ENCODE assay signal across 8 cellular contexts in genomic region chr17:81910840-81911276, GRCh38. TPM values are rescaled to one million over a fixed set of nuclear protein-coding genes. Genes with fewer than 3 reads are reported as not detected.
DNase-seq lines count a peak whose midpoint lies in the region; ATAC-seq and TF ChIP-seq lines count a peak whose summit lies in the region.

No MANE protein-coding gene starts in this region.

- H3K27ac ChIP-seq in SK-N-MC = no peak overlapping the region

- in situ Hi-C loops in GM13976 (cut with MboI; ENCODE audit: low sequenced_read_pairs, unreplicated experiment) = no loop called here

- peak; percentile 33 for ATAC-seq in HG02678 (IDR thresholded peaks at IDR 0.05; ENCODE audit: unreplicated experiment)

- no peaks in the 10 kb centered on the region for H3K9me3 ChIP-seq in SK-N-MC (ENCODE audit: low read depth, low read length)

- DNase-seq in activated CD4-positive, alpha-beta T cell treated with anti-CD3 and anti-CD28 coated beads for 48 hours = peak; percentile 36
- no peak for DNase-seq in activated CD4-positive, alpha-beta T cell treated with anti-CD3 and anti-CD28 coated beads, Interleukin-2, amount 50 U/mL, for 1 hour
- DNase-seq in SK-N-MC (ENCODE audit: low read depth, low spot score) (no peak), fibroblast of villous mesenchyme (ENCODE audit: low read depth) (no peak), retina (peak; percentile 43), GM13976 (ENCODE audit: low spot score) (no peak), NCI-H1105 treated with DMSO at 0.1 percent for 48 hours (lab: John Stamatoyannopoulos, UW) (no peak)

- peak overlapping the region; percentile 82 for H3K9ac ChIP-seq in SK-N-MC (ENCODE audit: insufficient read length)

- peaks cover 30% of the 10 kb centered on the region; the same call in 1 of the 2 replicates for H3K36me3 ChIP-seq in SK-N-MC (ENCODE audit: insufficient read depth, low read length)

- no peak for TF ChIP-seq CTCF in fibroblast of villous mesenchyme (IDR thresholded peaks at IDR 0.05; ENCODE audit: insufficient read depth, low read depth, low read length)
- TF ChIP-seq CTCF in GM13976 (IDR thresholded peaks at IDR 0.05; ENCODE audit: borderline replicate concordance, control extremely low read depth, extremely low read depth, insufficient read depth, missing control alignments) = no peak

- H3K4me3 ChIP-seq in SK-N-MC (peak overlapping the region; percentile 88), fibroblast of villous mesenchyme (ENCODE audit: low read depth, low read length) (peak overlapping the region; percentile 78)

RNA-seq across cellular contexts. Expression of gene PCYT2, which starts 0.3 kb away (rescaled TPM):
- total RNA-seq in fibroblast of villous mesenchyme = 70.8 and 73.1 TPM in 2 replicates

RNA-seq across cellular contexts. Expression of gene SIRT7, which starts 7.1 kb away (rescaled TPM):
- 14.7 and 18.0 TPM in 2 replicates for total RNA-seq in fibroblast of villous mesenchyme

RNA-seq across cellular contexts. Expression of gene NPB, which starts 8.8 kb away (rescaled TPM):
- 0.43 and 0.64 TPM in 2 replicates for total RNA-seq in fibroblast of villous mesenchyme

RNA-seq across cellular contexts. Expression of gene MAFG, which starts 16.7 kb away (rescaled TPM):
- total RNA-seq in fibroblast of villous mesenchyme = 20.0 and 23.3 TPM in 2 replicates

RNA-seq across cellular contexts. Expression of gene ANAPC11, which starts 19.3 kb away (rescaled TPM):
- 101 and 150 TPM in 2 replicates for total RNA-seq in fibroblast of villous mesenchyme

Comparison
In these comparisons a context has a peak if more than half of its experiments do, and no peak if none do; other contexts are left out.
1. DNase-seq: peak in activated CD4-positive, alpha-beta T cell treated with anti-CD3 and anti-CD28 coated beads for 48 hours (single experiment) and retina (single experiment); none in activated CD4-positive, alpha-beta T cell treated with anti-CD3 and anti-CD28 coated beads, Interleukin-2, amount 50 U/mL, for 1 hour (single experiment), SK-N-MC (single experiment), fibroblast of villous mesenchyme (single experiment), GM13976 (single experiment) and NCI-H1105 treated with DMSO at 0.1 percent for 48 hours (single experiment).